ENCODE assay signal across 8 cellular contexts in the genomic region with DNA sequence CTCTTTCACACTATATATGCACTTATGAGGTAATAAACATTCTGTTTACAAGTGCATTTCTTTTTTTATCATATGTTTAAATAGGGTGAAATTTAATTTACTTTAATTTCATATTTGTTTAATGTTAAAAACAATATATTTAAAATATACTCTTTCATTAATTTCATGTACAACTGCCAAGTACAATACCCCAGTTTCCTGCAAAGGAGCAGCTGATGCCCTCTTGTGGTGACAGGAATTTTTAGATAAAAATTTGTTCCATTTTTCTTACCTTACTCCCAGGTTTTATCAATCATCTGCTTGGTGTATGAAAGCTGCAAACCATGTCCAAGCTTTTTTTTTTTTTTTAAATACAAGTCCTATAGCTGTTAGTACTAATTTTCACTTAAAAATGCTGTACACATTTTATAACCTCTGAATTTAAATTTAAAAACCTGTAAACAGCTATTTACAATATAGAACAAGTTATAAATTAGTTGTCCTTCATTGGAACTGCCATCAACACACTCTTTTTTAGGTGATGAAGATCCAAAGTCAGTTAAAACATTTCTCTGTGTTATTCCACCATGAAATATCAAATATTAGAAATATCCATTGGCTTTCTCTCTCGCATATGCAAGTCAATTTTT. TPM values are rescaled to one million over a fixed set of nuclear protein-coding genes. Genes with fewer than 3 reads are reported as not detected.
DNase-seq lines count a peak whose midpoint lies in the region; ATAC-seq and TF ChIP-seq lines count a peak whose summit lies in the region.

No MANE protein-coding gene starts in this region.

- no peak overlapping the region for H2BK12ac ChIP-seq in mesenchymal stem cell (ENCODE audit: low read length in 2 of 2)

- H3K4me3 ChIP-seq in LNCaP clone FGC (ENCODE audit: low read depth, low read length) (no peak overlapping the region), mesenchymal stem cell (ENCODE audit: insufficient read depth in 1 of 2, low read depth in 1 of 2, low read length in 2 of 2) (no peak overlapping the region)

- no peak overlapping the region for H3K27ac Mint-ChIP-seq in effector memory CD8-positive, alpha-beta T cell
- H3K27ac Mint-ChIP-seq in activated CD4-positive, alpha-beta memory T cell treated with anti-CD3 and anti-CD28 coated beads, Interleukin-2, amount 10 ng/mL, durations not matched to agents 7 days and 5 days = no peak overlapping the region

- H3K36me3 ChIP-seq in mesenchymal stem cell (ENCODE audit: control insufficient read depth in 1 of 2, insufficient read depth in 2 of 2, low read depth in 1 of 2, low read length in 2 of 2) = no peaks in the 10 kb centered on the region

- DNase-seq in G401 (ENCODE audit: low spot score) = peak; percentile 5
- no peak for DNase-seq in LNCaP clone FGC (ENCODE audit: low read depth)
- DNase-seq in astrocyte of the hippocampus (ENCODE audit: low read depth, low spot score) = peak; percentile 34
- peak; percentile 8 for DNase-seq in mesenchymal stem cell
- no peak for DNase-seq in activated CD4-positive, alpha-beta T cell treated with anti-CD3 and anti-CD28 coated beads, Interleukin-2, amount 50 U/mL, for 4 hours
- no peak for DNase-seq in cerebellum (ENCODE audit: low spot score)
- DNase-seq in effector memory CD8-positive, alpha-beta T cell = no peak
- DNase-seq in activated CD4-positive, alpha-beta memory T cell treated with anti-CD3 and anti-CD28 coated beads, Interleukin-2, amount 10 ng/mL, durations not matched to agents 7 days and 5 days = no peak

- no peak overlapping the region for H3K4me2 ChIP-seq in mesenchymal stem cell (ENCODE audit: low read length, poor library complexity, severe bottlenecking)

- no peak overlapping the region for H3K4ac ChIP-seq in mesenchymal stem cell (ENCODE audit: low read depth in 1 of 2, low read length in 2 of 2)

- H4K91ac ChIP-seq in mesenchymal stem cell (ENCODE audit: low read length) = no peak overlapping the region

- in situ Hi-C loops in G401 (cut with HindIII; ENCODE audit: low sequenced_read_pairs) = no loop called here

- no peak overlapping the region for H2BK5ac ChIP-seq in mesenchymal stem cell (ENCODE audit: low read depth, low read length, poor library complexity, severe bottlenecking)

- no peak overlapping the region for H2BK15ac ChIP-seq in mesenchymal stem cell (ENCODE audit: low read depth, poor library complexity, severe bottlenecking)

- H3K27ac ChIP-seq in mesenchymal stem cell (ENCODE audit: low read length, poor library complexity, severe bottlenecking) = no peak overlapping the region

- H3K9ac ChIP-seq in mesenchymal stem cell (ENCODE audit: low read length) = no peak overlapping the region

- H3K27me3 Mint-ChIP-seq in effector memory CD8-positive, alpha-beta T cell = peaks cover 12 to 14% of the 10 kb centered on the region in 2 donors
- peaks cover 19% of the 10 kb centered on the region for H3K27me3 Mint-ChIP-seq in activated CD4-positive, alpha-beta memory T cell treated with anti-CD3 and anti-CD28 coated beads, Interleukin-2, amount 10 ng/mL, durations not matched to agents 7 days and 5 days

- H3K4me3 Mint-ChIP-seq in effector memory CD8-positive, alpha-beta T cell = no peak overlapping the region
- H3K4me3 Mint-ChIP-seq in activated CD4-positive, alpha-beta memory T cell treated with anti-CD3 and anti-CD28 coated beads, Interleukin-2, amount 10 ng/mL, durations not matched to agents 7 days and 5 days = no peak overlapping the region

- no peaks in the 10 kb centered on the region for H3K36me3 Mint-ChIP-seq in effector memory CD8-positive, alpha-beta T cell (ENCODE audit: insufficient read depth)
- no peaks in the 10 kb centered on the region for H3K36me3 Mint-ChIP-seq in activated CD4-positive, alpha-beta memory T cell treated with anti-CD3 and anti-CD28 coated beads, Interleukin-2, amount 10 ng/mL, durations not matched to agents 7 days and 5 days (ENCODE audit: low read depth)

- ATAC-seq in effector memory CD8-positive, alpha-beta T cell (replicated peaks) = no peak

- H3K4me1 Mint-ChIP-seq in effector memory CD8-positive, alpha-beta T cell (ENCODE audit: low read depth in 2 of 2) = no peaks in the 10 kb centered on the region
- H3K4me1 Mint-ChIP-seq in activated CD4-positive, alpha-beta memory T cell treated with anti-CD3 and anti-CD28 coated beads, Interleukin-2, amount 10 ng/mL, durations not matched to agents 7 days and 5 days = no peaks in the 10 kb centered on the region

- no peak overlapping the region for H2AFZ ChIP-seq in mesenchymal stem cell (ENCODE audit: low read depth, low read length)

- H3K23ac ChIP-seq in mesenchymal stem cell (ENCODE audit: low read length in 2 of 2) = no peak overlapping the region

- peaks cover 11% of the 10 kb centered on the region for H3K4me1 ChIP-seq in mesenchymal stem cell (ENCODE audit: control insufficient read depth, insufficient read depth, low read depth, low read length)

- no peak overlapping the region for H3K18ac ChIP-seq in mesenchymal stem cell (ENCODE audit: low read depth in 1 of 2, low read length in 2 of 2)

- no peak overlapping the region for H2BK120ac ChIP-seq in mesenchymal stem cell (ENCODE audit: low read depth, low read length)

- H3K9me3 ChIP-seq in mesenchymal stem cell (ENCODE audit: control insufficient read depth, low read length) = no peaks in the 10 kb centered on the region

- H3K9me3 Mint-ChIP-seq in effector memory CD8-positive, alpha-beta T cell = peaks cover 2 to 4% of the 10 kb centered on the region in 2 donors
- H3K9me3 Mint-ChIP-seq in activated CD4-positive, alpha-beta memory T cell treated with anti-CD3 and anti-CD28 coated beads, Interleukin-2, amount 10 ng/mL, durations not matched to agents 7 days and 5 days = no peaks in the 10 kb centered on the region

- CTCF ChIA-PET in activated CD4-positive, alpha-beta memory T cell treated with anti-CD3 and anti-CD28 coated beads, Interleukin-2, amount 10 ng/mL, durations not matched to agents 7 days and 5 days (lab: Charles Lee) = no interaction called here

- peaks cover 22 to 48% of the 10 kb centered on the region in 2 experiments for H3K27me3 ChIP-seq in mesenchymal stem cell (ENCODE audit: control insufficient read depth in 1 of 2, insufficient read depth in 1 of 2, low read length in 2 of 2)

- POLR2A ChIA-PET in activated CD4-positive, alpha-beta memory T cell treated with anti-CD3 and anti-CD28 coated beads, Interleukin-2, amount 10 ng/mL, durations not matched to agents 7 days and 5 days (lab: Charles Lee) = no interaction called here

- H3K14ac ChIP-seq in mesenchymal stem cell (ENCODE audit: low read length in 2 of 2) = no peak overlapping the region

- TF ChIP-seq CTCF in LNCaP clone FGC (IDR thresholded peaks at IDR 0.05; ENCODE audit: control insufficient read depth, extremely low read depth, insufficient read depth) = peak; percentile 54

- no peaks in the 10 kb centered on the region for H3K79me1 ChIP-seq in mesenchymal stem cell (replicated peaks; ENCODE audit: low read length, poor library complexity, severe bottlenecking)

- WGBS in mesenchymal stem cell = 92% methylated on average over 1 of the region's 1 CpG

- no peak overlapping the region for H4K8ac ChIP-seq in mesenchymal stem cell (ENCODE audit: low read length)

- no peak overlapping the region for H2AK5ac ChIP-seq in mesenchymal stem cell (ENCODE audit: low read length, severe bottlenecking)

RNA-seq across cellular contexts. Expression of a gene that starts 4.9 kb away (rescaled TPM):
- 0.06 TPM in 1 of 2 replicates, not detected in the other for total RNA-seq in G401 (2014; rRNA removed; shearing (Covaris generic))
- polyA plus RNA-seq in mesenchymal stem cell (2013, experiment 1 of 2) = 0.11 TPM
- polyA plus RNA-seq in mesenchymal stem cell (2013, experiment 2 of 2) = 0.11 TPM
- 2.4 TPM for total RNA-seq in cerebellum
- not detected for total RNA-seq in activated CD4-positive, alpha-beta memory T cell treated with anti-CD3 and anti-CD28 coated beads, Interleukin-2, amount 10 ng/mL, durations not matched to agents 7 days and 5 days

Comparison
In these comparisons a context has a peak if more than half of its experiments do, and no peak if none do; other contexts are left out.
1. DNase-seq: peak in G401 (single experiment), astrocyte of the hippocampus (single experiment) and mesenchymal stem cell (single experiment); none in LNCaP clone FGC (single experiment), activated CD4-positive, alpha-beta T cell treated with anti-CD3 and anti-CD28 coated beads, Interleukin-2, amount 50 U/mL, for 4 hours (0 of 2), cerebellum (single experiment), effector memory CD8-positive, alpha-beta T cell (0 of 3) and activated CD4-positive, alpha-beta memory T cell treated with anti-CD3 and anti-CD28 coated beads, Interleukin-2, amount 10 ng/mL, durations not matched to agents 7 days and 5 days (single experiment).